13 cellular contexts compared by ENCODE assay signal in genomic region chr2:217797170-217797569, GRCh38.
DNase-seq lines count a peak whose midpoint lies in the region; ATAC-seq and TF ChIP-seq lines count a peak whose summit lies in the region.
"Had no signal": no experiment of that assay in that cellular context is flagged by ENCODE, and none has a peak within 500 bp of the region (broad histone marks: within the 10 kb centered on the region; RNA-seq: fewer than 3 reads in every experiment).

No MANE protein-coding gene starts in this region.

- no peak overlapping the region for H3K4me3 ChIP-seq in tibial artery
- H3K4me3 ChIP-seq: cardiac muscle cell had no signal

- no peaks in the 10 kb centered on the region for H3K9me3 Mint-ChIP-seq in activated CD8-positive, alpha-beta T cell treated with anti-CD3 and anti-CD28 coated beads, Interleukin-2, amount 10 ng/mL, durations not matched to agents 7 days and 5 days (ENCODE audit: insufficient read depth)
- H3K9me3 Mint-ChIP-seq in activated CD8-positive, alpha-beta T cell treated with anti-CD3 and anti-CD28 coated beads for 36 hours = no peaks in the 10 kb centered on the region
- H3K9me3 Mint-ChIP-seq in dendritic cell treated with granulocyte-macrophage colony-stimulating factor and Interleukin-4, amounts not matched to agents 40 ng/mL and 50 ng/mL, for 4 days = no peaks in the 10 kb centered on the region
- H3K9me3 Mint-ChIP-seq in endothelial cell (ENCODE audit: unreplicated experiment) = no peaks in the 10 kb centered on the region
- H3K9me3 Mint-ChIP-seq: naive B cell had no signal

- H3K27ac ChIP-seq in tibial artery = peak overlapping the region; percentile 72 to 73
- H3K27ac ChIP-seq: cardiac muscle cell, WERI-Rb-1 had no signal

- H3K4me3 Mint-ChIP-seq in activated CD8-positive, alpha-beta T cell treated with anti-CD3 and anti-CD28 coated beads, Interleukin-2, amount 10 ng/mL, durations not matched to agents 7 days and 5 days = no peak overlapping the region
- H3K4me3 Mint-ChIP-seq in activated CD8-positive, alpha-beta T cell treated with anti-CD3 and anti-CD28 coated beads for 36 hours = no peak overlapping the region
- no peak overlapping the region for H3K4me3 Mint-ChIP-seq in dendritic cell treated with granulocyte-macrophage colony-stimulating factor and Interleukin-4, amounts not matched to agents 40 ng/mL and 50 ng/mL, for 4 days
- H3K4me3 Mint-ChIP-seq in endothelial cell (ENCODE audit: unreplicated experiment) = no peak overlapping the region
- H3K4me3 Mint-ChIP-seq: naive B cell had no signal

- H3K27me3 Mint-ChIP-seq in activated CD8-positive, alpha-beta T cell treated with anti-CD3 and anti-CD28 coated beads, Interleukin-2, amount 10 ng/mL, durations not matched to agents 7 days and 5 days (ENCODE audit: low read depth) = no peaks in the 10 kb centered on the region
- no peaks in the 10 kb centered on the region for H3K27me3 Mint-ChIP-seq in activated CD8-positive, alpha-beta T cell treated with anti-CD3 and anti-CD28 coated beads for 36 hours
- peaks cover 6% of the 10 kb centered on the region for H3K27me3 Mint-ChIP-seq in dendritic cell treated with granulocyte-macrophage colony-stimulating factor and Interleukin-4, amounts not matched to agents 40 ng/mL and 50 ng/mL, for 4 days
- peaks cover 3% of the 10 kb centered on the region for H3K27me3 Mint-ChIP-seq in endothelial cell (ENCODE audit: unreplicated experiment)
- H3K27me3 Mint-ChIP-seq: naive B cell had no signal

- peaks cover 19% of the 10 kb centered on the region for H3K4me1 Mint-ChIP-seq in activated CD8-positive, alpha-beta T cell treated with anti-CD3 and anti-CD28 coated beads, Interleukin-2, amount 10 ng/mL, durations not matched to agents 7 days and 5 days (ENCODE audit: low read depth)
- no peaks in the 10 kb centered on the region for H3K4me1 Mint-ChIP-seq in activated CD8-positive, alpha-beta T cell treated with anti-CD3 and anti-CD28 coated beads for 36 hours (ENCODE audit: low read depth)
- H3K4me1 Mint-ChIP-seq in dendritic cell treated with granulocyte-macrophage colony-stimulating factor and Interleukin-4, amounts not matched to agents 40 ng/mL and 50 ng/mL, for 4 days (ENCODE audit: low read depth) = peaks cover 52% of the 10 kb centered on the region
- H3K4me1 Mint-ChIP-seq in endothelial cell (ENCODE audit: unreplicated experiment) = peaks cover 8% of the 10 kb centered on the region

- H3K4me1 ChIP-seq in tibial artery = peaks cover 0 to 69% (median 20%) of the 10 kb centered on the region in 4 donors

- intact Hi-C loops in activated CD8-positive, alpha-beta T cell treated with anti-CD3 and anti-CD28 coated beads for 36 hours (cut with micrococcal nuclease) = no loop called here
- intact Hi-C loops in dendritic cell treated with granulocyte-macrophage colony-stimulating factor and Interleukin-4, amounts not matched to agents 40 ng/mL and 50 ng/mL, for 4 days (cut with micrococcal nuclease) = loop anchor here (10.0 kb wide), 1 partner anchor 48 kb away; no protein-coding TSS in a partner anchor
- intact Hi-C loops in tibial artery (cut with DNase I; ENCODE audit: low total_unique reads) = no loop called here

- no peak for ATAC-seq in activated CD8-positive, alpha-beta T cell treated with anti-CD3 and anti-CD28 coated beads, Interleukin-2, amount 10 ng/mL, durations not matched to agents 7 days and 5 days
- ATAC-seq in activated CD8-positive, alpha-beta T cell treated with anti-CD3 and anti-CD28 coated beads for 36 hours = no peak
- ATAC-seq in HG02610 (IDR thresholded peaks at IDR 0.05; ENCODE audit: unreplicated experiment) = no peak

- POLR2A ChIA-PET in activated CD8-positive, alpha-beta T cell treated with anti-CD3 and anti-CD28 coated beads, Interleukin-2, amount 10 ng/mL, durations not matched to agents 7 days and 5 days (lab: Charles Lee) = no interaction called here
- POLR2A ChIA-PET in activated CD8-positive, alpha-beta T cell treated with anti-CD3 and anti-CD28 coated beads for 36 hours (lab: Charles Lee) = no interaction called here

- peak overlapping the region; percentile 47 for H3K27ac Mint-ChIP-seq in activated CD8-positive, alpha-beta T cell treated with anti-CD3 and anti-CD28 coated beads, Interleukin-2, amount 10 ng/mL, durations not matched to agents 7 days and 5 days
- H3K27ac Mint-ChIP-seq in activated CD8-positive, alpha-beta T cell treated with anti-CD3 and anti-CD28 coated beads for 36 hours = no peak overlapping the region
- H3K27ac Mint-ChIP-seq in dendritic cell treated with granulocyte-macrophage colony-stimulating factor and Interleukin-4, amounts not matched to agents 40 ng/mL and 50 ng/mL, for 4 days = peak overlapping the region; percentile 35
- no peak overlapping the region for H3K27ac Mint-ChIP-seq in endothelial cell (ENCODE audit: unreplicated experiment)

- TF ChIP-seq CTCF in activated CD8-positive, alpha-beta T cell treated with anti-CD3 and anti-CD28 coated beads for 36 hours (IDR thresholded peaks at IDR 0.05) = no peak
- TF ChIP-seq CTCF in tibial artery (IDR thresholded peaks at IDR 0.05) (no peak), endothelial cell (IDR thresholded peaks at IDR 0.05; ENCODE audit: unreplicated experiment) (no peak)

- no peaks in the 10 kb centered on the region for H3K27me3 ChIP-seq in tibial artery
- H3K27me3 ChIP-seq: cardiac muscle cell had no signal

- CTCF ChIA-PET in activated CD8-positive, alpha-beta T cell treated with anti-CD3 and anti-CD28 coated beads, Interleukin-2, amount 10 ng/mL, durations not matched to agents 7 days and 5 days (lab: Charles Lee) = interaction anchor here (1.2 to 3.7 kb wide), 4 partner anchors 8 to 89 kb away, joined by 3 to 31 read pairs (median 7); no protein-coding TSS in a partner anchor
- CTCF ChIA-PET in activated CD8-positive, alpha-beta T cell treated with anti-CD3 and anti-CD28 coated beads for 36 hours (lab: Charles Lee) = interaction anchor here (1.4 to 5.0 kb wide), 3 partner anchors 8 to 90 kb away, joined by 7 to 26 read pairs (median 23); no protein-coding TSS in a partner anchor

- DNase-seq in activated CD8-positive, alpha-beta T cell treated with anti-CD3 and anti-CD28 coated beads, Interleukin-2, amount 10 ng/mL, durations not matched to agents 7 days and 5 days = peak; percentile 17
- no peak for DNase-seq in activated CD8-positive, alpha-beta T cell treated with anti-CD3 and anti-CD28 coated beads for 36 hours
- peak; percentile 67 for DNase-seq in mesenteric fat pad (ENCODE audit: low spot score)
- peak; percentile 30 to 75 for DNase-seq in tibial artery
- DNase-seq in endothelial cell (ENCODE audit: low spot score) = no peak
- no peak for DNase-seq in activated gamma-delta T cell (lab: John Stamatoyannopoulos, UW)
- DNase-seq: activated T-cell treated with anti-CD3 and anti-CD28 coated beads, Interleukin-2, amount 50 U/mL, for 48 hours; naive B cell; NCI-H446; WERI-Rb-1 had no signal

- H3K36me3 ChIP-seq in tibial artery = peaks cover 31 to 48% (median 35%) of the 10 kb centered on the region in 3 donors
- H3K36me3 ChIP-seq: cardiac muscle cell, WERI-Rb-1 had no signal

- no peaks in the 10 kb centered on the region for H3K9me3 ChIP-seq in tibial artery

- no peaks in the 10 kb centered on the region for H3K36me3 Mint-ChIP-seq in activated CD8-positive, alpha-beta T cell treated with anti-CD3 and anti-CD28 coated beads, Interleukin-2, amount 10 ng/mL, durations not matched to agents 7 days and 5 days (ENCODE audit: low read depth)
- H3K36me3 Mint-ChIP-seq in activated CD8-positive, alpha-beta T cell treated with anti-CD3 and anti-CD28 coated beads for 36 hours (ENCODE audit: low read depth) = no peaks in the 10 kb centered on the region
- peaks cover 6% of the 10 kb centered on the region for H3K36me3 Mint-ChIP-seq in dendritic cell treated with granulocyte-macrophage colony-stimulating factor and Interleukin-4, amounts not matched to agents 40 ng/mL and 50 ng/mL, for 4 days (ENCODE audit: low read depth)
- H3K36me3 Mint-ChIP-seq in endothelial cell (ENCODE audit: low read depth, unreplicated experiment) = peaks cover 3% of the 10 kb centered on the region
- H3K36me3 Mint-ChIP-seq: naive B cell had no signal

Comparison
In these comparisons a context has a peak if more than half of its experiments do, and no peak if none do; other contexts are left out.
1. DNase-seq: peak in activated CD8-positive, alpha-beta T cell treated with anti-CD3 and anti-CD28 coated beads, Interleukin-2, amount 10 ng/mL, durations not matched to agents 7 days and 5 days (single experiment), mesenteric fat pad (single experiment) and tibial artery (2 of 2); none in activated CD8-positive, alpha-beta T cell treated with anti-CD3 and anti-CD28 coated beads for 36 hours (single experiment), endothelial cell (single experiment) and activated gamma-delta T cell (single experiment).
2. H3K27ac Mint-ChIP-seq: peak in activated CD8-positive, alpha-beta T cell treated with anti-CD3 and anti-CD28 coated beads, Interleukin-2, amount 10 ng/mL, durations not matched to agents 7 days and 5 days (single experiment) and dendritic cell treated with granulocyte-macrophage colony-stimulating factor and Interleukin-4, amounts not matched to agents 40 ng/mL and 50 ng/mL, for 4 days (single experiment); none in activated CD8-positive, alpha-beta T cell treated with anti-CD3 and anti-CD28 coated beads for 36 hours (single experiment) and endothelial cell (single experiment).